27 cellular contexts compared by ENCODE assay signal in genomic region chr12:104274811-104275210, GRCh38.
"Had no signal": no experiment of that assay in that cellular context is flagged by ENCODE, and none has a peak within 500 bp of the region (broad histone marks: within the 10 kb centered on the region; RNA-seq: fewer than 3 reads in every experiment).

No MANE protein-coding gene starts in this region.

- DNase-seq: activated CD4-positive, alpha-beta memory T cell treated with anti-CD3 and anti-CD28 coated beads for 36 hours; activated CD4-positive, alpha-beta T cell treated with anti-CD3 and anti-CD28 coated beads for 36 hours; activated CD4-positive, alpha-beta T cell treated with anti-CD3 and anti-CD28 coated beads, Interleukin-2, amount 10 ng/mL, durations not matched to agents 24 days and 14 days; activated CD4-positive, CD25-positive, alpha-beta regulatory T cell; activated CD4-positive, CD25-positive, alpha-beta regulatory T cell treated with anti-CD3 and anti-CD28 coated beads, Interleukin-2, amount 50 U/mL, for 72 hours; activated CD8-positive, alpha-beta memory T cell treated with anti-CD3 and anti-CD28 coated beads, Interleukin-2, amount 10 ng/mL, durations not matched to agents 7 days and 5 days; activated CD8-positive, alpha-beta memory T cell treated with anti-CD3 and anti-CD28 coated beads, Interleukin-2, amount 50 U/mL, for 4 hours; activated CD8-positive, alpha-beta T cell treated with anti-CD3 and anti-CD28 coated beads, Interleukin-2, amount 10 ng/mL, durations not matched to agents 7 days and 5 days; activated effector memory CD4-positive, alpha-beta T cell treated with anti-CD3 and anti-CD28 coated beads, Interleukin-2, amount 50 U/mL, for 16 hours; activated naive CD4-positive, alpha-beta T cell treated with anti-CD3 and anti-CD28 coated beads for 36 hours; activated naive CD8-positive, alpha-beta T cell treated with anti-CD3 and anti-CD28 coated beads for 36 hours; activated naive CD8-positive, alpha-beta T cell treated with anti-CD3 and anti-CD28 coated beads, Interleukin-2, amount 50 U/mL, for 24 hours; activated T-cell treated with anti-CD3 and anti-CD28 coated beads, Interleukin-2, amount 50 U/mL, for 1 hour; activated T-cell treated with anti-CD3 and anti-CD28 coated beads, Interleukin-2, amount 50 U/mL, for 48 hours; adrenal gland; amygdala; dorsolateral prefrontal cortex; effector memory CD4-positive, alpha-beta T cell; endodermal cell; erythroblast; foreskin melanocyte; T-helper 2 cell had no signal

- ATAC-seq: activated CD4-positive, alpha-beta T cell treated with anti-CD3 and anti-CD28 coated beads for 36 hours; activated CD8-positive, alpha-beta memory T cell treated with anti-CD3 and anti-CD28 coated beads, Interleukin-2, amount 10 ng/mL, durations not matched to agents 7 days and 5 days; activated CD8-positive, alpha-beta T cell treated with anti-CD3 and anti-CD28 coated beads, Interleukin-2, amount 10 ng/mL, durations not matched to agents 7 days and 5 days; activated naive CD8-positive, alpha-beta T cell treated with anti-CD3 and anti-CD28 coated beads, Interleukin-2, amount 50 U/mL, for 24 hours; gastroesophageal sphincter had no signal

- H3K9me3 ChIP-seq: adrenal gland, ascending aorta, breast epithelium, esophagus muscularis mucosa, gastroesophageal sphincter had no signal

- H3K36me3 ChIP-seq: adrenal gland, ascending aorta, breast epithelium, esophagus muscularis mucosa, gastroesophageal sphincter had no signal

- H3K4me3 ChIP-seq: adrenal gland, ascending aorta, breast epithelium, coronary artery, dorsolateral prefrontal cortex, esophagus muscularis mucosa, gastroesophageal sphincter had no signal

- H3K27me3 ChIP-seq: adrenal gland, ascending aorta, breast epithelium, dorsolateral prefrontal cortex, esophagus muscularis mucosa, gastroesophageal sphincter had no signal

- H3K4me1 ChIP-seq: breast epithelium, gastroesophageal sphincter had no signal

- H3K27ac ChIP-seq: adrenal gland, ascending aorta, breast epithelium, coronary artery, dorsolateral prefrontal cortex, esophagus muscularis mucosa, gastroesophageal sphincter had no signal
